Comparison of ENCODE assay signal across 14 cellular contexts in the genomic region with DNA sequence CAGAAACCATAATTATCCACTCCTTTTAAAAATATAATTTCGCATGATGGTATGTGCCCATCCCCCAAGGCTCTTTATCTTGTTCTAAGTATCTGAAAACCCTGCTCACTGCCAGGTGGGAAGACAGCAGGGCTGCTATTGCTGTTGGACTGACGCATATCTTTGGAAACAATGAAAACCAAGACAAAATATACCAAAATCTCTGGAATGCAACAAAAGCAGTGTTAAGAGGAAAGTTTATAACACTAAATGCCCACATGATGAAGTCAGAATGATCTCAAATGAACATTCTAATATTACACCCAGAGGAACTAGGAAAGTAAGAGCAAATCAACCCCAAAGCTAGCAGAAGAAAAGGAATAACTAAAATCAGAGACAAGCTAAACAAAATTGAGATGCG.
DNase-seq lines count a peak whose midpoint lies in the region; ATAC-seq and TF ChIP-seq lines count a peak whose summit lies in the region.
"Had no signal": no experiment of that assay in that cellular context is flagged by ENCODE, and none has a peak within 500 bp of the region (broad histone marks: within the 10 kb centered on the region; RNA-seq: fewer than 3 reads in every experiment).

No MANE protein-coding gene starts in this region.

- no peak overlapping the region for H3K9ac ChIP-seq in SK-N-SH

- no peaks in the 10 kb centered on the region for H4K20me1 ChIP-seq in SK-N-SH (ENCODE audit: insufficient read depth)

- H3K36me3 ChIP-seq in psoas muscle (ENCODE audit: insufficient read depth in 1 of 2, low read depth in 1 of 2) (no peaks in the 10 kb centered on the region), SK-N-SH (replicated peaks in 1 of 2; ENCODE audit: control insufficient read depth in 1 of 2, insufficient read depth in 2 of 2, low read length in 1 of 2) (no peaks in the 10 kb centered on the region)
- H3K36me3 ChIP-seq: HAP-1 had no signal

- no peaks in the 10 kb centered on the region for H3K79me2 ChIP-seq in SK-N-SH (ENCODE audit: insufficient read depth)

- TF ChIP-seq CTCF in choroid plexus epithelial cell (conservative IDR thresholded peaks at IDR 0.05; ENCODE audit: low read depth, low read length) (no peak), fibroblast of the aortic adventitia (IDR thresholded peaks at IDR 0.05; ENCODE audit: insufficient read depth, low read length) (no peak), GM10248 (IDR thresholded peaks at IDR 0.05; ENCODE audit: control extremely low read depth, extremely low read depth, low read depth, missing control alignments) (no peak), psoas muscle (IDR thresholded peaks at IDR 0.05) (no peak), SK-N-SH (IDR thresholded peaks at IDR 0.05) (no peak)

- DNase-seq in EH (ENCODE audit: low read depth) (peak; percentile 58), LHCN-M2 (ENCODE audit: low read depth) (peak; percentile 40), choroid plexus epithelial cell (ENCODE audit: low read depth) (peak; percentile 26), fibroblast of the aortic adventitia (ENCODE audit: low read depth) (peak; percentile 20), GM10248 (ENCODE audit: extremely low spot score) (no peak), cerebellar cortex (ENCODE audit: low spot score) (no peak), psoas muscle (no peak), SK-N-SH (no peak)
- DNase-seq: ACHN; Caco-2; CD8-positive, alpha-beta T cell; DND-41; GF-D8 had no signal

- no peaks in the 10 kb centered on the region for H3K9me2 ChIP-seq in SK-N-SH

- no peak overlapping the region for H3K4me2 ChIP-seq in SK-N-SH

- H3K4me1 ChIP-seq in psoas muscle (no peaks in the 10 kb centered on the region), SK-N-SH (ENCODE audit: control insufficient read depth in 1 of 2, insufficient read depth in 2 of 2, low read depth in 1 of 2, low read length in 1 of 2) (no peaks in the 10 kb centered on the region)
- H3K4me1 ChIP-seq: Caco-2, HAP-1 had no signal

- no peak overlapping the region for H3K4me3 ChIP-seq in choroid plexus epithelial cell (ENCODE audit: low read depth, low read length)
- H3K4me3 ChIP-seq in fibroblast of the aortic adventitia (ENCODE audit: low read depth, low read length), result no peak overlapping the region
- H3K4me3 ChIP-seq in psoas muscle, result no peak overlapping the region
- no peak overlapping the region for H3K4me3 ChIP-seq in SK-N-SH (ENCODE audit: low read depth in 2 of 2, low read length in 1 of 2)
- H3K4me3 ChIP-seq: HAP-1 had no signal

- H3K27me3 ChIP-seq in psoas muscle (ENCODE audit: insufficient read depth in 3 of 3, low read length in 2 of 3) (no peaks in the 10 kb centered on the region), SK-N-SH (ENCODE audit: insufficient read depth) (no peaks in the 10 kb centered on the region)

- ATAC-seq in psoas muscle, result no peak
- ATAC-seq: CD8-positive, alpha-beta T cell had no signal

- no peaks in the 10 kb centered on the region for H3F3A ChIP-seq in SK-N-SH (replicated peaks; ENCODE audit: insufficient read depth)

- H3K9me3 ChIP-seq in psoas muscle (no peaks in the 10 kb centered on the region), SK-N-SH (no peaks in the 10 kb centered on the region)
- H3K9me3 ChIP-seq: Caco-2, HAP-1 had no signal

- TF ChIP-seq EP300 in SK-N-SH (IDR thresholded peaks at IDR 0.05; ENCODE audit: borderline replicate concordance in 1 of 2, low read depth in 1 of 2, low read length in 1 of 2), result no peak

- POLR2A ChIA-PET in GM10248 (lab: Yijun Ruan, JAX) (no interaction called here), SK-N-SH (lab: Yijun Ruan, JAX) (no interaction called here)

- no peak overlapping the region for H2AFZ ChIP-seq in SK-N-SH (ENCODE audit: low read depth)

- H3K27ac ChIP-seq in psoas muscle (no peak overlapping the region), SK-N-SH (ENCODE audit: low read depth in 2 of 2, low read length in 1 of 2) (no peak overlapping the region)

- 65 to 70% (median 69%) methylated on average over 3 of the region's 3 CpGs for WGBS in psoas muscle, 3 donors
- 9% methylated on average over 3 of the region's 3 CpGs for WGBS in SK-N-SH (ENCODE audit: low lambda C conversion rate)

- intact Hi-C loops in psoas muscle (cut with DNase I), result no loop called here

- TF ChIP-seq RAD21 in SK-N-SH (IDR thresholded peaks at IDR 0.05; ENCODE audit: low read length), result no peak

- CTCF ChIA-PET in GM10248 (lab: Yijun Ruan, JAX), result no interaction called here
- CTCF ChIA-PET in SK-N-SH (lab: Yijun Ruan, JAX), result no interaction called here

TF ChIP-seq in SK-N-SH, 30 proteins besides CTCF, POLR2A, EP300 and RAD21:
- TF ChIP-seq, protein P1, sequence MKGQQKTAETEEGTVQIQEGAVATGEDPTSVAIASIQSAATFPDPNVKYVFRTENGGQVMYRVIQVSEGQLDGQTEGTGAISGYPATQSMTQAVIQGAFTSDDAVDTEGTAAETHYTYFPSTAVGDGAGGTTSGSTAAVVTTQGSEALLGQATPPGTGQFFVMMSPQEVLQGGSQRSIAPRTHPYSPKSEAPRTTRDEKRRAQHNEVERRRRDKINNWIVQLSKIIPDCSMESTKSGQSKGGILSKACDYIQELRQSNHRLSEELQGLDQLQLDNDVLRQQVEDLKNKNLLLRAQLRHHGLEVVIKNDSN (IDR thresholded peaks at IDR 0.05; ENCODE audit: borderline replicate concordance, low read depth), result no peak
- TF ChIP-seq, protein P2, sequence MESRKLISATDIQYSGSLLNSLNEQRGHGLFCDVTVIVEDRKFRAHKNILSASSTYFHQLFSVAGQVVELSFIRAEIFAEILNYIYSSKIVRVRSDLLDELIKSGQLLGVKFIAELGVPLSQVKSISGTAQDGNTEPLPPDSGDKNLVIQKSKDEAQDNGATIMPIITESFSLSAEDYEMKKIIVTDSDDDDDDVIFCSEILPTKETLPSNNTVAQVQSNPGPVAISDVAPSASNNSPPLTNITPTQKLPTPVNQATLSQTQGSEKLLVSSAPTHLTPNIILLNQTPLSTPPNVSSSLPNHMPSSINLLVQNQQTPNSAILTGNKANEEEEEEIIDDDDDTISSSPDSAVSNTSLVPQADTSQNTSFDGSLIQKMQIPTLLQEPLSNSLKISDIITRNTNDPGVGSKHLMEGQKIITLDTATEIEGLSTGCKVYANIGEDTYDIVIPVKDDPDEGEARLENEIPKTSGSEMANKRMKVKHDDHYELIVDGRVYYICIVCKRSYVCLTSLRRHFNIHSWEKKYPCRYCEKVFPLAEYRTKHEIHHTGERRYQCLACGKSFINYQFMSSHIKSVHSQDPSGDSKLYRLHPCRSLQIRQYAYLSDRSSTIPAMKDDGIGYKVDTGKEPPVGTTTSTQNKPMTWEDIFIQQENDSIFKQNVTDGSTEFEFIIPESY (IDR thresholded peaks at IDR 0.05; ENCODE audit: borderline replicate concordance, low read depth), result no peak
- TF ChIP-seq TAF1 (IDR thresholded peaks at IDR 0.05; ENCODE audit: borderline replicate concordance, low read depth, low read length) (no peak), MEF2A (IDR thresholded peaks at IDR 0.05; ENCODE audit: borderline replicate concordance, low read depth) (no peak), EZH2phosphoT487 (IDR thresholded peaks at IDR 0.05; ENCODE audit: borderline replicate concordance, low read depth) (no peak)
- TF ChIP-seq, protein P3, sequence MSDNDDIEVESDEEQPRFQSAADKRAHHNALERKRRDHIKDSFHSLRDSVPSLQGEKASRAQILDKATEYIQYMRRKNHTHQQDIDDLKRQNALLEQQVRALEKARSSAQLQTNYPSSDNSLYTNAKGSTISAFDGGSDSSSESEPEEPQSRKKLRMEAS (IDR thresholded peaks at IDR 0.05; ENCODE audit: low read depth), result no peak

Comparison
In these comparisons a context has a peak if more than half of its experiments do, and no peak if none do; other contexts are left out.
1. DNase-seq: peak in EH (single experiment), LHCN-M2 (single experiment), choroid plexus epithelial cell (single experiment) and fibroblast of the aortic adventitia (single experiment); none in GM10248 (single experiment), cerebellar cortex (single experiment), psoas muscle (0 of 2) and SK-N-SH (single experiment).